In genomic region chr19:35977446-35978222, GRCh38 we compare ENCODE assay signal across 1 cellular context.
TF ChIP-seq lines count a peak whose summit lies in the region.

No MANE protein-coding gene starts in this region.

TF ChIP-seq in GM12878, 131 proteins besides CTCF, POLR2A, EP300 and RAD21:
- no peak for TF ChIP-seq PML (IDR thresholded peaks at IDR 0.05; ENCODE audit: low read length)
- TF ChIP-seq STAT3 (IDR thresholded peaks at IDR 0.05; ENCODE audit: low read depth, low read length), result no peak
- no peak for TF ChIP-seq PRDM15 (CRISPR knock-in tag; IDR thresholded peaks at IDR 0.05)
- TF ChIP-seq ATF2 (IDR thresholded peaks at IDR 0.05; ENCODE audit: low read length), result no peak
- no peak for TF ChIP-seq YY1 (IDR thresholded peaks at IDR 0.05; ENCODE audit: low read depth, low read length)
- TF ChIP-seq JUND (IDR thresholded peaks at IDR 0.05; ENCODE audit: low read depth, low read length), result no peak
- no peak for TF ChIP-seq BCL11A (IDR thresholded peaks at IDR 0.05; ENCODE audit: low read depth, low read length)
- no peak for TF ChIP-seq SRF (IDR thresholded peaks at IDR 0.05; ENCODE audit: low read depth in 2 of 2, low read length in 2 of 2)
- TF ChIP-seq TCF7 (IDR thresholded peaks at IDR 0.05; ENCODE audit: borderline replicate concordance), result no peak
- TF ChIP-seq POLR2AphosphoS2 (IDR thresholded peaks at IDR 0.05; ENCODE audit: low read depth, low read length), result no peak
- TF ChIP-seq E2F4 (IDR thresholded peaks at IDR 0.05; ENCODE audit: low read depth, low read length), result no peak
- TF ChIP-seq WRNIP1 (IDR thresholded peaks at IDR 0.05; ENCODE audit: borderline replicate concordance, low read depth, low read length), result no peak
- no peak for TF ChIP-seq ETV6 (conservative IDR thresholded peaks at IDR 0.05 in 1 of 2, IDR thresholded peaks at IDR 0.05 in 1 of 2; ENCODE audit: borderline replicate concordance in 1 of 2, low read depth in 1 of 2)
